18 cellular contexts compared by ENCODE assay signal in genomic region chr6:88910922-88911778, GRCh38. TPM values are rescaled to one million over a fixed set of nuclear protein-coding genes. Genes with fewer than 3 reads are reported as not detected.
DNase-seq lines count a peak whose midpoint lies in the region; ATAC-seq and FAIRE-seq lines count a peak whose summit lies in the region.
"Had no signal": no experiment of that assay in that cellular context is flagged by ENCODE, and none has a peak within 500 bp of the region (broad histone marks: within the 10 kb centered on the region; RNA-seq: fewer than 3 reads in every experiment).

No MANE protein-coding gene starts in this region.

- ATAC-seq in sciatic nerve (peak; percentile 57), GM21367 (IDR thresholded peaks at IDR 0.05; ENCODE audit: unreplicated experiment) (no peak)
- ATAC-seq: A549; activated T-helper 17 cell treated with anti-CD3 and anti-CD28 coated beads, Interleukin-2, amount 50 U/mL, for 72 hours; heart left ventricle; left ventricle myocardium superior; mucosa of descending colon had no signal

- intact Hi-C loops in sciatic nerve (cut with DNase I), result no loop called here

- no peak for FAIRE-seq in GM19239 (lab: Jason Lieb, UNC)
- FAIRE-seq: A549 had no signal

- DNase-seq in NCI-H2081 (lab: John Stamatoyannopoulos, UW), result peak; percentile 4 to 17
- DNase-seq in NCI-H2081 treated with DMSO at 0.1 percent for 48 hours (lab: John Stamatoyannopoulos, UW), result no peak
- DNase-seq in NCI-H2107 treated with DMSO at 0.1 percent for 48 hours (lab: John Stamatoyannopoulos, UW; ENCODE audit: unreplicated experiment), result peak; percentile 58
- DNase-seq in astrocyte of the hippocampus (ENCODE audit: low read depth, low spot score), result peak; percentile 47
- DNase-seq in sciatic nerve (ENCODE audit: low spot score), result no peak
- DNase-seq in GM19239 (ENCODE audit: insufficient read length, low spot score), result no peak
- no peak for DNase-seq in AML-193 (lab: John Stamatoyannopoulos, UW)
- DNase-seq: activated naive CD8-positive, alpha-beta T cell treated with anti-CD3 and anti-CD28 coated beads, Interleukin-2, amount 10 ng/mL, durations not matched to agents 7 days and 5 days; C1 segment of cervical spinal cord; central memory CD4-positive, alpha-beta T cell; effector CD4-positive, alpha-beta T cell; heart left ventricle; left ventricle myocardium superior; mucosa of descending colon; T-helper 9 cell had no signal

RNA-seq across cellular contexts. Expression of gene RNGTT, which starts 52.3 kb away (rescaled TPM):
- 13.2 TPM for total RNA-seq in sciatic nerve

Comparison
In these comparisons a context has a peak if more than half of its experiments do, and no peak if none do; other contexts are left out.
1. DNase-seq: peak in NCI-H2081 (2 of 2), NCI-H2107 treated with DMSO at 0.1 percent for 48 hours (single experiment) and astrocyte of the hippocampus (single experiment); none in NCI-H2081 treated with DMSO at 0.1 percent for 48 hours (single experiment), sciatic nerve (single experiment), GM19239 (single experiment) and AML-193 (0 of 2).